ENCODE assay signal across 1 cellular context in the genomic region with DNA sequence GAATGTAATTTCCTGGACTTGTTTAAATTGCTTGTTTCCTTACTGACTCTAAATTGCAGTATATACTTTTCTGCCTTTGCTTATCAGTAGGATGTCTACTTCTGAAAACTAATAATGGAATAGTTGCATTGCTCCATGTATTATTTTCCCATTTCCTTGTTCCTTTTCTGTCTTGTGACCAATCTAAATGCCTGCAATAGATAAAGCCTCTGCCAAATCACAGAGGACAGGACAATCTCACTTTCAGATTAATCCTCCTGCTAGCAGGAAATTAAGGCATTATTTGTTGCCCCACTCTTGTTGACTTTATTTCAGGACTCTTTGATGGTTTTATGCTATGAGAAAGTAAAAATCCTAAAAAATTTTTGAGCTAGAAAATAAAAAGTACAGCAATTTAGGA.
TF ChIP-seq lines count a peak whose summit lies in the region.

No MANE protein-coding gene starts in this region.

TF ChIP-seq in IMR-90, 13 proteins besides CTCF, POLR2A, EP300 and RAD21:
- TF ChIP-seq CHD1 (IDR thresholded peaks at IDR 0.05; ENCODE audit: low read depth, low read length), result no peak
- TF ChIP-seq MAZ (IDR thresholded peaks at IDR 0.05; ENCODE audit: borderline replicate concordance, low read depth, low read length), result no peak
- no peak for TF ChIP-seq SMC3 (IDR thresholded peaks at IDR 0.05; ENCODE audit: low read depth, low read length)
- no peak for TF ChIP-seq NFE2L2 (IDR thresholded peaks at IDR 0.05; ENCODE audit: low read depth, low read length)
- TF ChIP-seq ELK1 (IDR thresholded peaks at IDR 0.05; ENCODE audit: borderline replicate concordance, low read depth, low read length), result no peak
- TF ChIP-seq RFX5 (IDR thresholded peaks at IDR 0.05; ENCODE audit: low read depth, low read length), result no peak
- no peak for TF ChIP-seq RCOR1 (IDR thresholded peaks at IDR 0.05; ENCODE audit: insufficient replicate concordance, low read length)
- TF ChIP-seq, protein P1, sequence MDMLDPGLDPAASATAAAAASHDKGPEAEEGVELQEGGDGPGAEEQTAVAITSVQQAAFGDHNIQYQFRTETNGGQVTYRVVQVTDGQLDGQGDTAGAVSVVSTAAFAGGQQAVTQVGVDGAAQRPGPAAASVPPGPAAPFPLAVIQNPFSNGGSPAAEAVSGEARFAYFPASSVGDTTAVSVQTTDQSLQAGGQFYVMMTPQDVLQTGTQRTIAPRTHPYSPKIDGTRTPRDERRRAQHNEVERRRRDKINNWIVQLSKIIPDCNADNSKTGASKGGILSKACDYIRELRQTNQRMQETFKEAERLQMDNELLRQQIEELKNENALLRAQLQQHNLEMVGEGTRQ (IDR thresholded peaks at IDR 0.05; ENCODE audit: low read depth, low read length), result no peak
- no peak for TF ChIP-seq FOS (IDR thresholded peaks at IDR 0.05; ENCODE audit: low read depth, low read length)
- no peak for TF ChIP-seq MAFK (IDR thresholded peaks at IDR 0.05; ENCODE audit: low read depth, low read length)
- no peak for TF ChIP-seq MXI1 (IDR thresholded peaks at IDR 0.05; ENCODE audit: borderline replicate concordance, low read depth, low read length)
- no peak for TF ChIP-seq BHLHE40 (IDR thresholded peaks at IDR 0.05; ENCODE audit: low read depth, low read length)
- TF ChIP-seq CEBPB (IDR thresholded peaks at IDR 0.05; ENCODE audit: low read depth, low read length), result no peak
